Comparison of ENCODE assay signal across 8 cellular contexts in the genomic region with DNA sequence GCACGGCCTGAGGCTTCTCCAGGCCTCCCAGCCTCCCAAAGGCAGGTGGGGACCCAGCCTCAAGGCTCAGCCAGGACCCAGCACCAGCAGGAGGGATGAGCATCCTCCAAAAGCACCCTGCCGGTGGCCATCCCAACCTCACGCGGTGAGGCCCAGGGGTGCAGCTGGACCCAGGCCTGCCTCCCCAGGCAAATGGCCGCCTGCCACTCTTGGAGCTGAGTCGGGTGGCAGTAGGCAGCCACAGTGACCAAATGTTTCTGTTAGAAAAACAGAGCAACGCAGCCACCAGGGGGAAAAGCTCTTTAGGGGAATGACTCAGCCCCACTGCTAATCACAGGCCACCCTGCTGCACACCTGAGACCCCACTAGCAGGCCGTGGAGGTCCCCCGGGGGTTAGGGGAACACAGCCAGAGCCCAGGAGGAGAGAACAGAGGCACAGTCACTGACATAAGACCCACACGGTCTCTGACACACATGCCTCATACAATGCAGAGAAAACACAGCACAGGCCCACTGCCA. TPM values are rescaled to one million over a fixed set of nuclear protein-coding genes. Genes with fewer than 3 reads are reported as not detected.
DNase-seq lines count a peak whose midpoint lies in the region; ATAC-seq and TF ChIP-seq lines count a peak whose summit lies in the region.

No MANE protein-coding gene starts in this region.

- H4K20me1 ChIP-seq in MM.1S (ENCODE audit: insufficient read depth, low read length), result no peaks in the 10 kb centered on the region

- no peak overlapping the region for H3K4me2 ChIP-seq in MM.1S (ENCODE audit: low read depth, low read length)

- no peaks in the 10 kb centered on the region for H3K36me3 Mint-ChIP-seq in activated naive CD4-positive, alpha-beta T cell treated with anti-CD3 and anti-CD28 coated beads, Interleukin-2, amount 50 U/mL, for 72 hours

- H3K27me3 ChIP-seq in HUES64 (ENCODE audit: insufficient read depth, low read length) (no peaks in the 10 kb centered on the region), layer of hippocampus (ENCODE audit: control insufficient read depth, insufficient read depth, low read length) (no peaks in the 10 kb centered on the region), thyroid gland (no peaks in the 10 kb centered on the region), MM.1S (replicated peaks; ENCODE audit: insufficient read depth, low read length) (no peaks in the 10 kb centered on the region)

- H3K9me3 ChIP-seq in HUES64 (ENCODE audit: insufficient read depth, low read depth, low read length) (no peaks in the 10 kb centered on the region), thyroid gland (no peaks in the 10 kb centered on the region), MM.1S (replicated peaks; ENCODE audit: insufficient read depth, low read length) (no peaks in the 10 kb centered on the region)

- H3K4me3 ChIP-seq in HUES64 (ENCODE audit: low read length) (no peak overlapping the region), thyroid gland (replicated peaks in 1 of 3) (no peak overlapping the region), MM.1S (ENCODE audit: low read length) (no peak overlapping the region)

- intact Hi-C loops in thyroid gland (cut with DNase I), result no loop called here

- TF ChIP-seq CTCF in thyroid gland (IDR thresholded peaks at IDR 0.05) (peak in 3 of 6 experiments; percentile 6 to 47 (median 12)), MM.1S (IDR thresholded peaks at IDR 0.05; ENCODE audit: low read length) (no peak)

- no peaks in the 10 kb centered on the region for H3F3A ChIP-seq in MM.1S (ENCODE audit: insufficient read depth, low read length)

- H3K4me1 ChIP-seq in HUES64 (ENCODE audit: insufficient read depth, low read length), result peaks cover 4% of the 10 kb centered on the region; the same call in 1 of the 2 replicates
- peaks cover 31 to 49% of the 10 kb centered on the region in 2 donors for H3K4me1 ChIP-seq in thyroid gland
- no peaks in the 10 kb centered on the region for H3K4me1 ChIP-seq in MM.1S (ENCODE audit: low read length)

- peak overlapping the region; percentile 71 for H3K27ac ChIP-seq in HUES64 (ENCODE audit: low read depth, low read length)
- peak overlapping the region; percentile 97 for H3K27ac ChIP-seq in caudate nucleus (ENCODE audit: low read depth, low read length)
- H3K27ac ChIP-seq in layer of hippocampus (ENCODE audit: low read depth, low read length), result peak overlapping the region; percentile 99
- H3K27ac ChIP-seq in thyroid gland, result peak overlapping the region; percentile 78 to 96 (median 88)
- H3K27ac ChIP-seq in MM.1S (ENCODE audit: low read length), result no peak overlapping the region

- H2AFZ ChIP-seq in MM.1S (ENCODE audit: low read length), result no peak overlapping the region

- H3K36me3 ChIP-seq in HUES64 (ENCODE audit: insufficient read depth, low read length) (peaks cover 68% of the 10 kb centered on the region), thyroid gland (peaks cover 23 to 27% of the 10 kb centered on the region in 2 donors), MM.1S (replicated peaks; ENCODE audit: insufficient read depth, low read length) (no peaks in the 10 kb centered on the region)

- 83% methylated on average over 10 of the region's 10 CpGs for WGBS in HUES64
- 11 to 27% methylated on average over 5 to 9 of the region's 10 CpGs for WGBS in thyroid gland, 2 donors

- no peaks in the 10 kb centered on the region for H3K9me2 ChIP-seq in MM.1S (replicated peaks; ENCODE audit: insufficient read depth, low read length)

- no peaks in the 10 kb centered on the region for H3K79me2 ChIP-seq in MM.1S (ENCODE audit: low read length)

- 0 out of 2 replicates have a peak overlapping the region, but pooled peaks have one; percentile 46 for H3K9ac ChIP-seq in HUES64 (ENCODE audit: low read depth, low read length)
- no peak overlapping the region for H3K9ac ChIP-seq in MM.1S (ENCODE audit: low read length)

- TF ChIP-seq POLR2A in thyroid gland (IDR thresholded peaks at IDR 0.05), result no peak

- no peaks in the 10 kb centered on the region for H3K9me3 Mint-ChIP-seq in activated naive CD4-positive, alpha-beta T cell treated with anti-CD3 and anti-CD28 coated beads, Interleukin-2, amount 50 U/mL, for 72 hours

- no peak for ATAC-seq in activated naive CD4-positive, alpha-beta T cell treated with anti-CD3 and anti-CD28 coated beads, Interleukin-2, amount 50 U/mL, for 72 hours

- no peak overlapping the region for H3K27ac Mint-ChIP-seq in activated naive CD4-positive, alpha-beta T cell treated with anti-CD3 and anti-CD28 coated beads, Interleukin-2, amount 50 U/mL, for 72 hours

- DNase-seq in caudate nucleus (lab: John Stamatoyannopoulos, UW) (peak in 15 of 61 donors; percentile 60 to 87 (median 75)), thyroid gland (peak in 1 of 2 donors; percentile 57), SHP77 treated with DMSO at 0.1 percent for 48 hours (lab: John Stamatoyannopoulos, UW) (no peak), MM.1S (no peak)
- DNase-seq in activated naive CD4-positive, alpha-beta T cell treated with anti-CD3 and anti-CD28 coated beads, Interleukin-2, amount 50 U/mL, for 72 hours (ENCODE audit: low spot score in 2 of 2), result no peak
- no peak for DNase-seq in activated CD4-positive, alpha-beta T cell treated with anti-CD3 and anti-CD28 coated beads, Interleukin-2, amount 50 U/mL, for 4 hours

RNA-seq across cellular contexts. Expression of a gene that starts 12.5 kb away (rescaled TPM):
- polyA plus RNA-seq in HUES64 (2013, experiment 1 of 2), result 43.7 TPM
- polyA plus RNA-seq in HUES64 (2013, experiment 2 of 2), result 40.2 TPM
- total RNA-seq in thyroid gland, result 10 to 100 TPM; 51.1 to 89.9 (median 71.3) TPM
- total RNA-seq in activated naive CD4-positive, alpha-beta T cell treated with anti-CD3 and anti-CD28 coated beads, Interleukin-2, amount 50 U/mL, for 72 hours, result under 1 TPM; 0.16 to 0.71 TPM

RNA-seq across cellular contexts. Expression of a gene that starts 20.1 kb away (rescaled TPM):
- polyA plus RNA-seq in HUES64 (2013, experiment 1 of 2), result not detected
- not detected for polyA plus RNA-seq in HUES64 (2013, experiment 2 of 2)
- not detected for total RNA-seq in thyroid gland
- total RNA-seq in activated naive CD4-positive, alpha-beta T cell treated with anti-CD3 and anti-CD28 coated beads, Interleukin-2, amount 50 U/mL, for 72 hours, result not detected

RNA-seq across cellular contexts. Expression of a gene that starts 32.0 kb away (rescaled TPM):
- polyA plus RNA-seq in HUES64 (2013, experiment 1 of 2), result not detected
- not detected for polyA plus RNA-seq in HUES64 (2013, experiment 2 of 2)
- total RNA-seq in thyroid gland, result not detected
- not detected for total RNA-seq in activated naive CD4-positive, alpha-beta T cell treated with anti-CD3 and anti-CD28 coated beads, Interleukin-2, amount 50 U/mL, for 72 hours

Comparison
In these comparisons a context has a peak if more than half of its experiments do, and no peak if none do; other contexts are left out.
1. RNA of a gene that starts 12.5 kb away (total RNA-seq): 51.1 to 89.9 TPM in thyroid gland; 0.16 to 0.71 TPM in activated naive CD4-positive, alpha-beta T cell treated with anti-CD3 and anti-CD28 coated beads, Interleukin-2, amount 50 U/mL, for 72 hours; every median in the first group is over 10 times any median in the second.